ENCODE assay signal across 8 cellular contexts in genomic region chr9:133731876-133732321, GRCh38. TPM values are rescaled to one million over a fixed set of nuclear protein-coding genes. Genes with fewer than 3 reads are reported as not detected.
DNase-seq lines count a peak whose midpoint lies in the region; ATAC-seq and TF ChIP-seq lines count a peak whose summit lies in the region.

No MANE protein-coding gene starts in this region.

- no peaks in the 10 kb centered on the region for H3K4me1 ChIP-seq in IMR-90 (ENCODE audit: control insufficient read depth, insufficient read depth, low read length)
- no peaks in the 10 kb centered on the region for H3K4me1 ChIP-seq in hepatocyte (ENCODE audit: insufficient read depth)
- no peaks in the 10 kb centered on the region for H3K4me1 ChIP-seq in trophoblast cell (ENCODE audit: control insufficient read depth in 1 of 2, insufficient read depth in 2 of 2, low read length in 2 of 2)
- H3K4me1 ChIP-seq in esophagus muscularis mucosa, result peaks cover 0 to under 1% (median 0%) of the 10 kb centered on the region in 4 donors

- dilution Hi-C loops in IMR-90 (cut with HindIII; ENCODE audit: low sequenced_read_pairs, unreplicated experiment), result no loop called here

- no peak for TF ChIP-seq EP300 in esophagus muscularis mucosa (IDR thresholded peaks at IDR 0.05)

- no peak for TF ChIP-seq RAD21 in IMR-90 (IDR thresholded peaks at IDR 0.05; ENCODE audit: low read length)

- H3K4me3 ChIP-seq in IMR-90 (ENCODE audit: insufficient read depth, low read depth, low read length) (no peak overlapping the region), hepatocyte (no peak overlapping the region), trophoblast cell (ENCODE audit: low read depth, low read length) (no peak overlapping the region), esophagus muscularis mucosa (no peak overlapping the region)

- no peak overlapping the region for H3K14ac ChIP-seq in IMR-90 (replicated peaks; ENCODE audit: low read depth, low read length)
- H3K14ac ChIP-seq in trophoblast cell (ENCODE audit: low read length), result no peak overlapping the region

- H4K8ac ChIP-seq in IMR-90 (ENCODE audit: low read depth in 2 of 2, low read length in 2 of 2) (no peak overlapping the region), trophoblast cell (ENCODE audit: low read depth, low read length) (no peak overlapping the region)

- H3K27ac ChIP-seq in IMR-90 (ENCODE audit: insufficient read depth, low read length), result no peak overlapping the region
- no peak overlapping the region for H3K27ac ChIP-seq in hepatocyte
- H3K27ac ChIP-seq in trophoblast cell (ENCODE audit: low read depth, low read length), result no peak overlapping the region
- no peak overlapping the region for H3K27ac ChIP-seq in esophagus muscularis mucosa (replicated peaks in 1 of 4)

- intact Hi-C loops in IMR-90 (cut with micrococcal nuclease) (no loop called here), esophagus muscularis mucosa (cut with DNase I) (no loop called here)

- H2AFZ ChIP-seq in IMR-90 (replicated peaks; ENCODE audit: low read length, poor library complexity) (peak overlapping the region; percentile 51), hepatocyte (no peak overlapping the region), trophoblast cell (ENCODE audit: insufficient read depth, low read length, poor library complexity) (no peak overlapping the region)

- H3K18ac ChIP-seq in IMR-90 (ENCODE audit: low read depth, low read length), result no peak overlapping the region
- no peak overlapping the region for H3K18ac ChIP-seq in trophoblast cell (ENCODE audit: low read length)

- H4K12ac ChIP-seq in trophoblast cell (ENCODE audit: low read depth, low read length), result no peak overlapping the region

- peak; percentile 35 for DNase-seq in COLO668 (lab: John Stamatoyannopoulos, UW; ENCODE audit: unreplicated experiment)
- DNase-seq in IMR-90, result peak; percentile 47
- peak; percentile 37 for DNase-seq in RPMI8226
- DNase-seq in hepatocyte (ENCODE audit: low spot score), result peak; percentile 27
- DNase-seq in trophoblast cell, result no peak
- DNase-seq in esophagus muscularis mucosa (ENCODE audit: extremely low spot score), result no peak
- no peak for DNase-seq in middle frontal gyrus (ENCODE audit: extremely low spot score, low spot score)

- TF ChIP-seq POLR2A in IMR-90 (IDR thresholded peaks at IDR 0.05; ENCODE audit: low read depth, low read length) (no peak), esophagus muscularis mucosa (IDR thresholded peaks at IDR 0.05; ENCODE audit: low read depth) (no peak)

- H3K36me3 ChIP-seq in IMR-90 (ENCODE audit: control insufficient read depth, insufficient read depth, low read length), result no peaks in the 10 kb centered on the region
- no peaks in the 10 kb centered on the region for H3K36me3 ChIP-seq in hepatocyte (replicated peaks; ENCODE audit: insufficient read depth, low read depth)
- no peaks in the 10 kb centered on the region for H3K36me3 ChIP-seq in trophoblast cell (ENCODE audit: control insufficient read depth in 1 of 2, insufficient read depth in 2 of 2, low read length in 2 of 2)
- no peaks in the 10 kb centered on the region for H3K36me3 ChIP-seq in esophagus muscularis mucosa

- ATAC-seq in IMR-90 (ENCODE audit: low read depth) (peak; percentile 84; the same call in 1 of the 2 replicates), HG03565 (IDR thresholded peaks at IDR 0.05; ENCODE audit: unreplicated experiment) (no peak)

- TF ChIP-seq CTCF in IMR-90 (conservative IDR thresholded peaks at IDR 0.05; ENCODE audit: low read depth, low read length) (no peak), hepatocyte (IDR thresholded peaks at IDR 0.05; ENCODE audit: poor library complexity) (no peak), esophagus muscularis mucosa (IDR thresholded peaks at IDR 0.05) (no peak)

- H2BK20ac ChIP-seq in IMR-90 (ENCODE audit: low read depth, low read length), result no peak overlapping the region

- H3K9me2 ChIP-seq in hepatocyte (replicated peaks; ENCODE audit: insufficient read depth), result no peaks in the 10 kb centered on the region

- H4K5ac ChIP-seq in IMR-90 (ENCODE audit: low read depth, low read length), result no peak overlapping the region

- peaks cover 1% of the 10 kb centered on the region; the same call in 1 of the 2 replicates for H3K27me3 ChIP-seq in IMR-90 (ENCODE audit: control insufficient read depth, insufficient read depth, low read length)
- H3K27me3 ChIP-seq in hepatocyte, result no peaks in the 10 kb centered on the region
- no peaks in the 10 kb centered on the region for H3K27me3 ChIP-seq in trophoblast cell (ENCODE audit: insufficient read depth, low read length)
- peaks cover 0 to 37% (median 0%) of the 10 kb centered on the region in 4 donors for H3K27me3 ChIP-seq in esophagus muscularis mucosa

- no TSS peak for BruUV-seq in IMR-90 (replicated peaks; lab: Mats Ljungman, UMichigan)

- POLR2A ChIA-PET in IMR-90 (lab: Charles Lee; ENCODE audit: unreplicated experiment), result no interaction called here

- H3K9me3 ChIP-seq in IMR-90 (ENCODE audit: control insufficient read depth, insufficient read depth, low read length), result no peaks in the 10 kb centered on the region
- H3K9me3 ChIP-seq in hepatocyte (ENCODE audit: low read depth), result no peaks in the 10 kb centered on the region
- H3K9me3 ChIP-seq in trophoblast cell (ENCODE audit: insufficient read depth, low read depth, low read length), result no peaks in the 10 kb centered on the region
- H3K9me3 ChIP-seq in esophagus muscularis mucosa, result no peaks in the 10 kb centered on the region

- no peak overlapping the region for H2BK12ac ChIP-seq in trophoblast cell (ENCODE audit: low read length)

- no peak overlapping the region for H3K56ac ChIP-seq in IMR-90 (ENCODE audit: extremely low read depth, insufficient read depth, low read length)

- in situ Hi-C loops in IMR-90 (cut with MboI; ENCODE audit: low sequenced_read_pairs), result loop anchor here (10.0 kb wide), 1 partner anchor 197 kb away; the partner anchor contains the start of gene ADAMTSL2

- H3K4ac ChIP-seq in IMR-90 (ENCODE audit: low read depth, low read length) (no peak overlapping the region), trophoblast cell (ENCODE audit: low read depth, low read length) (no peak overlapping the region)

- H3K79me1 ChIP-seq in IMR-90 (ENCODE audit: low read depth in 1 of 2, low read length in 2 of 2) (no peaks in the 10 kb centered on the region), trophoblast cell (ENCODE audit: low read length) (no peaks in the 10 kb centered on the region)

- H4K20me1 ChIP-seq in IMR-90 (ENCODE audit: insufficient read depth, low read length) (no peaks in the 10 kb centered on the region), hepatocyte (ENCODE audit: insufficient read depth, poor library complexity, severe bottlenecking) (no peaks in the 10 kb centered on the region)

- H2BK120ac ChIP-seq in IMR-90 (ENCODE audit: low read depth, low read length), result no peak overlapping the region
- no peak overlapping the region for H2BK120ac ChIP-seq in trophoblast cell (ENCODE audit: insufficient read depth, low read length, poor library complexity)

- CTCF ChIA-PET in IMR-90 (lab: Yijun Ruan, JAX), result no interaction called here

- H3K9me1 ChIP-seq in IMR-90 (ENCODE audit: insufficient read depth, low read length), result no peaks in the 10 kb centered on the region

- H3K23ac ChIP-seq in IMR-90 (ENCODE audit: low read depth, low read length) (no peak overlapping the region), trophoblast cell (ENCODE audit: low read length) (no peak overlapping the region)

- H2AK9ac ChIP-seq in IMR-90 (replicated peaks; ENCODE audit: low read depth, low read length, poor library complexity), result no peak overlapping the region

- H3K9ac ChIP-seq in IMR-90 (ENCODE audit: low read depth, low read length) (no peak overlapping the region), trophoblast cell (ENCODE audit: low read length) (no peak overlapping the region)

- H3K4me2 ChIP-seq in IMR-90 (ENCODE audit: low read depth, low read length) (no peak overlapping the region), hepatocyte (no peak overlapping the region), trophoblast cell (ENCODE audit: low read length) (no peak overlapping the region)

- no peak overlapping the region for H4K91ac ChIP-seq in IMR-90 (ENCODE audit: insufficient read depth, low read depth, low read length)
- H4K91ac ChIP-seq in trophoblast cell (ENCODE audit: low read depth, low read length), result no peak overlapping the region

- H2BK5ac ChIP-seq in IMR-90 (ENCODE audit: low read depth, low read length, poor library complexity, severe bottlenecking) (no peak overlapping the region), trophoblast cell (ENCODE audit: low read depth, low read length, poor library complexity) (no peak overlapping the region)

- H2AK5ac ChIP-seq in IMR-90 (ENCODE audit: low read depth, low read length), result no peak overlapping the region
- H2AK5ac ChIP-seq in trophoblast cell (ENCODE audit: low read length), result no peak overlapping the region

- H3K79me2 ChIP-seq in hepatocyte (no peaks in the 10 kb centered on the region), trophoblast cell (ENCODE audit: control insufficient read depth, insufficient read depth, low read length, poor library complexity) (no peaks in the 10 kb centered on the region)

- 77% methylated on average over 5 of the region's 15 CpGs; no CpG with 5 or more reads in 1 of the 2 experiments for WGBS in IMR-90 (ENCODE audit: extremely low coverage in 2 of 2, insufficient read length in 1 of 2), 2 experiments
- 83% methylated on average over 12 of the region's 15 CpGs for WGBS in hepatocyte (ENCODE audit: low lambda C conversion rate, missing lambda C conversion rate)
- no CpG with 5 or more reads among the region's 15 CpGs for WGBS in trophoblast cell (ENCODE audit: extremely low coverage, insufficient coverage, insufficient read length)
- 50% methylated on average over 13 of the region's 15 CpGs for WGBS in esophagus muscularis mucosa

- no peak overlapping the region for H2BK15ac ChIP-seq in IMR-90 (ENCODE audit: low read depth, low read length)

TF ChIP-seq in IMR-90, 13 proteins besides CTCF, POLR2A, EP300 and RAD21 (continues in another document):
- TF ChIP-seq RFX5 (IDR thresholded peaks at IDR 0.05; ENCODE audit: low read depth, low read length) (no peak), CHD1 (IDR thresholded peaks at IDR 0.05; ENCODE audit: low read depth, low read length) (no peak)
- TF ChIP-seq, protein P1, sequence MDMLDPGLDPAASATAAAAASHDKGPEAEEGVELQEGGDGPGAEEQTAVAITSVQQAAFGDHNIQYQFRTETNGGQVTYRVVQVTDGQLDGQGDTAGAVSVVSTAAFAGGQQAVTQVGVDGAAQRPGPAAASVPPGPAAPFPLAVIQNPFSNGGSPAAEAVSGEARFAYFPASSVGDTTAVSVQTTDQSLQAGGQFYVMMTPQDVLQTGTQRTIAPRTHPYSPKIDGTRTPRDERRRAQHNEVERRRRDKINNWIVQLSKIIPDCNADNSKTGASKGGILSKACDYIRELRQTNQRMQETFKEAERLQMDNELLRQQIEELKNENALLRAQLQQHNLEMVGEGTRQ (IDR thresholded peaks at IDR 0.05; ENCODE audit: low read depth, low read length), result no peak

RNA-seq across cellular contexts. Expression of gene SARDH, which starts 6.3 kb away (rescaled TPM):
- total RNA-seq in IMR-90 (2012; rRNA removed) (4.7 and 5.0 TPM in 2 replicates), hepatocyte (6.7 and 9.8 TPM in 2 replicates), esophagus muscularis mucosa (1 to 10 TPM in 1 of 4 donors, under 1 TPM in 3; 0.39 to 2.9 (median 0.51) TPM)
- polyA plus RNA-seq in IMR-90 (2012; rRNA removed) (7.5 and 8.5 TPM in 2 replicates), hepatocyte (7.5 and 8.1 TPM in 2 replicates)
- 5.0 and 8.3 TPM in 2 replicates for polyA plus RNA-seq in IMR-90 (2012; cell fraction: cytosol; rRNA removed)
- 9.2 and 23.8 TPM in 2 replicates for polyA plus RNA-seq in IMR-90 (2012; cell fraction: nucleus; rRNA removed; ENCODE audit: low replicate concordance)
- polyA plus RNA-seq in trophoblast cell (2013), result 0.88 and 0.90 TPM in 2 replicates

Comparison
In these comparisons a context has a peak if more than half of its experiments do, and no peak if none do; other contexts are left out.
1. DNase-seq: peak in COLO668 (single experiment), IMR-90 (single experiment), RPMI8226 (single experiment) and hepatocyte (single experiment); none in trophoblast cell (0 of 2), esophagus muscularis mucosa (single experiment) and middle frontal gyrus (single experiment).